Comparison of ENCODE assay signal across 20 cellular contexts in the genomic region with DNA sequence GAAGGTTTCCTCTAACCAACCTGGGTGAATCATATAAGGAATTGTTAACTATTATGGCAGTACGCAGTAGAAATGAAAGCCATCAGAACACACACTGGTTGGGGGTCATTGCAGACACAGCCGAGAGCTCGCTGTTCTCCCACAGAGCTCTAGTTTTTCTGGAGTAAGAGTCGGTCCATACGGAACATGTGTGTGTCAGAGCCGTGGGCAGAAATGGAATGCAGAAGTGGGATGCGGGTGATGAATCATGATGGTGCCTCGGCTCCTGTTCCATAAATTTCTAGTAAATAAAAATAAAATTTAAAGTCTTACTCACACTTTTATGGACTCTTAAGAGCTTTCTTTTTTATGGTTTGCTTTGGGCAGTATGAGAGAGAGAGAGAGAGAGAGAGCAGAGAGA.
DNase-seq lines count a peak whose midpoint lies in the region; ATAC-seq and TF ChIP-seq lines count a peak whose summit lies in the region.
"Had no signal": no experiment of that assay in that cellular context is flagged by ENCODE, and none has a peak within 500 bp of the region (broad histone marks: within the 10 kb centered on the region; RNA-seq: fewer than 3 reads in every experiment).

No MANE protein-coding gene starts in this region.

- TF ChIP-seq CTCF in AG04449 (IDR thresholded peaks at IDR 0.05; ENCODE audit: insufficient read depth, low read length, missing control alignments): no peak

- peak; percentile 28 for DNase-seq in AG04449 (ENCODE audit: low read depth, low spot score)
- DNase-seq in GOT3 (lab: John Stamatoyannopoulos, UW): peak; percentile 11
- peak; percentile 7 for DNase-seq in T1000 (lab: John Stamatoyannopoulos, UW)
- DNase-seq in foreskin melanocyte: peak; percentile 2
- no peak for DNase-seq in activated CD4-positive, CD25-positive, alpha-beta regulatory T cell treated with anti-CD3 and anti-CD28 coated beads, Interleukin-2, amount 50 U/mL, for 72 hours
- DNase-seq in amygdala (lab: John Stamatoyannopoulos, UW): no peak
- DNase-seq: activated CD4-positive, alpha-beta T cell treated with anti-CD3 and anti-CD28 coated beads, Interleukin-2, amount 50 U/mL, for 48 hours; activated T-cell treated with anti-CD3 and anti-CD28 coated beads, Interleukin-2, amount 50 U/mL, for 4 hours; caudate nucleus; effector CD4-positive, alpha-beta T cell; midbrain; NCI-H1105 treated with DMSO at 0.1 percent for 48 hours; NCI-H82; retina; SW 1271 had no signal

- H3K4me3 ChIP-seq in AG04449 (ENCODE audit: low read depth, low read length): no peak overlapping the region
- H3K4me3 ChIP-seq: A549, hepatocyte, K562 had no signal

- POLR2A ChIA-PET in AG04449 (lab: Yijun Ruan, JAX): interaction anchor here (0.6 to 0.7 kb wide), 2 partner anchors 25 to 403 kb away, joined by 3 read pairs; no protein-coding TSS in a partner anchor

- ATAC-seq in SK-N-SH treated with all-trans-retinoic acid at 6 μM for 48 hours (no peak), GM18867 (IDR thresholded peaks at IDR 0.05; ENCODE audit: unreplicated experiment) (no peak)
- ATAC-seq: A549; activated T-cell treated with anti-CD3 and anti-CD28 coated beads, Interleukin-2, amount 50 U/mL, for 4 hours; K562 had no signal

- CTCF ChIA-PET in AG04449 (lab: Yijun Ruan, JAX): interaction anchor here (0.8 to 2.0 kb wide), 4 partner anchors 9 to 75 kb away, joined by 4 to 15 read pairs (median 9); no protein-coding TSS in a partner anchor

TF ChIP-seq in SK-N-SH treated with all-trans-retinoic acid at 6 μM for 48 hours, 23 proteins besides CTCF, POLR2A, EP300 and RAD21:
- TF ChIP-seq ZFP3 (CRISPR knock-in tag; IDR thresholded peaks at IDR 0.05): no peak
- TF ChIP-seq ESRRG (CRISPR knock-in tag; IDR thresholded peaks at IDR 0.05): no peak
- TF ChIP-seq BACH2 (CRISPR knock-in tag; IDR thresholded peaks at IDR 0.05; ENCODE audit: borderline replicate concordance): no peak
- TF ChIP-seq OSR1 (CRISPR knock-in tag; IDR thresholded peaks at IDR 0.05): no peak
- no peak for TF ChIP-seq ARNTL (CRISPR knock-in tag; IDR thresholded peaks at IDR 0.05; ENCODE audit: borderline replicate concordance, low read depth)
- TF ChIP-seq SNAI2 (CRISPR knock-in tag; IDR thresholded peaks at IDR 0.05): no peak
- TF ChIP-seq, protein P1, sequence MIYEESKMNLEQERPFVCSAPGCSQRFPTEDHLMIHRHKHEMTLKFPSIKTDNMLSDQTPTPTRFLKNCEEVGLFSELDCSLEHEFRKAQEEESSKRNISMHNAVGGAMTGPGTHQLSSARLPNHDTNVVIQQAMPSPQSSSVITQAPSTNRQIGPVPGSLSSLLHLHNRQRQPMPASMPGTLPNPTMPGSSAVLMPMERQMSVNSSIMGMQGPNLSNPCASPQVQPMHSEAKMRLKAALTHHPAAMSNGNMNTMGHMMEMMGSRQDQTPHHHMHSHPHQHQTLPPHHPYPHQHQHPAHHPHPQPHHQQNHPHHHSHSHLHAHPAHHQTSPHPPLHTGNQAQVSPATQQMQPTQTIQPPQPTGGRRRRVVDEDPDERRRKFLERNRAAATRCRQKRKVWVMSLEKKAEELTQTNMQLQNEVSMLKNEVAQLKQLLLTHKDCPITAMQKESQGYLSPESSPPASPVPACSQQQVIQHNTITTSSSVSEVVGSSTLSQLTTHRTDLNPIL (CRISPR knock-in tag; IDR thresholded peaks at IDR 0.05; ENCODE audit: low read depth): no peak

Comparison
In these comparisons a context has a peak if more than half of its experiments do, and no peak if none do; other contexts are left out.
1. DNase-seq: peak in AG04449 (single experiment), GOT3 (single experiment), T1000 (single experiment) and foreskin melanocyte (single experiment); none in activated CD4-positive, CD25-positive, alpha-beta regulatory T cell treated with anti-CD3 and anti-CD28 coated beads, Interleukin-2, amount 50 U/mL, for 72 hours (single experiment) and amygdala (0 of 56).